9 cellular contexts compared by ENCODE assay signal in genomic region chr6:142302427-142303190, GRCh38. TPM values are rescaled to one million over a fixed set of nuclear protein-coding genes. Genes with fewer than 3 reads are reported as not detected.
A peak's percentile ranks its signal among the peaks of the same experiment; 100 is the strongest.
DNase-seq lines count a peak whose midpoint lies in the region; ATAC-seq and TF ChIP-seq lines count a peak whose summit lies in the region.
"Had no signal": no experiment of that assay in that cellular context is flagged by ENCODE, and none has a peak within 500 bp of the region (broad histone marks: within the 10 kb centered on the region; RNA-seq: fewer than 3 reads in every experiment).

No MANE protein-coding gene starts in this region.

- no peaks in the 10 kb centered on the region for H3K36me3 ChIP-seq in subcutaneous abdominal adipose tissue (ENCODE audit: control insufficient read depth in 5 of 5, insufficient read depth in 5 of 5, low read length in 5 of 5)
- H3K36me3 ChIP-seq: BE2C had no signal

- H3K4me1 Mint-ChIP-seq in activated naive CD8-positive, alpha-beta T cell treated with anti-CD3 and anti-CD28 coated beads for 36 hours = peaks cover 8% of the 10 kb centered on the region

- peak overlapping the region; percentile 40 to 70 (median 63) for H3K4me3 ChIP-seq in subcutaneous abdominal adipose tissue (ENCODE audit: low read depth in 1 of 5, low read length in 5 of 5)

- peaks cover 6 to 13% (median 10%) of the 10 kb centered on the region in 5 donors for H3K27me3 ChIP-seq in subcutaneous abdominal adipose tissue (ENCODE audit: control insufficient read depth in 5 of 5, insufficient read depth in 4 of 5, low read length in 5 of 5)

- peaks cover 0 to 3% (median 0%) of the 10 kb centered on the region in 5 donors for H3K9me3 ChIP-seq in subcutaneous abdominal adipose tissue (ENCODE audit: control insufficient read depth in 5 of 5, low read length in 5 of 5)
- H3K9me3 ChIP-seq: BE2C had no signal

- no peaks in the 10 kb centered on the region for H3K36me3 Mint-ChIP-seq in activated naive CD8-positive, alpha-beta T cell treated with anti-CD3 and anti-CD28 coated beads for 36 hours

- peaks cover 28% of the 10 kb centered on the region for H3K27me3 Mint-ChIP-seq in activated naive CD8-positive, alpha-beta T cell treated with anti-CD3 and anti-CD28 coated beads for 36 hours

- no peak overlapping the region for H3K27ac ChIP-seq in subcutaneous abdominal adipose tissue (ENCODE audit: low read depth, low read length)

- no peak for TF ChIP-seq POLR2A in erythroblast (IDR thresholded peaks at IDR 0.05; ENCODE audit: low read length)
- TF ChIP-seq POLR2A in GM18505 (IDR thresholded peaks at IDR 0.05; ENCODE audit: borderline replicate concordance, extremely low read depth, insufficient read depth, insufficient read length) = no peak

- DNase-seq in NCI-H748 (lab: John Stamatoyannopoulos, UW; ENCODE audit: unreplicated experiment) (peak; percentile 11), NCI-H748 treated with DMSO at 0.1 percent for 48 hours (lab: John Stamatoyannopoulos, UW) (no peak), islet precursor cell (peak; percentile 63), erythroblast (lab: John Stamatoyannopoulos, UW) (no peak), DMS153 treated with DMSO at 0.1 percent for 48 hours (lab: John Stamatoyannopoulos, UW; ENCODE audit: unreplicated experiment) (no peak)
- DNase-seq in activated naive CD8-positive, alpha-beta T cell treated with anti-CD3 and anti-CD28 coated beads for 36 hours = no peak
- DNase-seq: BE2C had no signal

- no peak for ATAC-seq in GM18505 (IDR thresholded peaks at IDR 0.05; ENCODE audit: unreplicated experiment)

- peak overlapping the region; percentile 86 for H3K4me3 Mint-ChIP-seq in activated naive CD8-positive, alpha-beta T cell treated with anti-CD3 and anti-CD28 coated beads for 36 hours

- H3K9me3 Mint-ChIP-seq in activated naive CD8-positive, alpha-beta T cell treated with anti-CD3 and anti-CD28 coated beads for 36 hours = no peaks in the 10 kb centered on the region

- no peak overlapping the region for H3K27ac Mint-ChIP-seq in activated naive CD8-positive, alpha-beta T cell treated with anti-CD3 and anti-CD28 coated beads for 36 hours

- H3K4me1 ChIP-seq in subcutaneous abdominal adipose tissue (ENCODE audit: control insufficient read depth in 5 of 5, insufficient read depth in 5 of 5, low read length in 5 of 5) = peaks cover 0 to 19% (median 16%) of the 10 kb centered on the region in 5 donors
- H3K4me1 ChIP-seq: BE2C had no signal

- H3K9ac ChIP-seq in subcutaneous abdominal adipose tissue (ENCODE audit: low read length in 5 of 5) = peak overlapping the region in 1 of 5 donors; percentile 50

RNA-seq across cellular contexts. Expression of gene ADGRG6, which starts 0.8 kb away (rescaled TPM):
- total RNA-seq in activated naive CD8-positive, alpha-beta T cell treated with anti-CD3 and anti-CD28 coated beads for 36 hours = 1 to 10 TPM; 1.5 to 2.4 TPM

Comparison
In these comparisons a context has a peak if more than half of its experiments do, and no peak if none do; other contexts are left out.
1. DNase-seq: peak in NCI-H748 (single experiment) and islet precursor cell (single experiment); none in NCI-H748 treated with DMSO at 0.1 percent for 48 hours (single experiment), activated naive CD8-positive, alpha-beta T cell treated with anti-CD3 and anti-CD28 coated beads for 36 hours (single experiment), erythroblast (0 of 2) and DMS153 treated with DMSO at 0.1 percent for 48 hours (single experiment).